In genomic region chr6:39560915-39561314, GRCh38 we compare ENCODE assay signal across 7 cellular contexts.
"Had no signal": no experiment of that assay in that cellular context is flagged by ENCODE, and none has a peak within 500 bp of the region (broad histone marks: within the 10 kb centered on the region; RNA-seq: fewer than 3 reads in every experiment).

No MANE protein-coding gene starts in this region.

- H3K4me3 Mint-ChIP-seq: H9 had no signal

- H3K4me3 ChIP-seq: GM23248, K562 had no signal

- H3K27ac ChIP-seq: GM23248 had no signal

- H3K9me3 Mint-ChIP-seq: H9 had no signal

- DNase-seq: GOT3, H9, HCEC 1CT, IMR-90, KG1 had no signal

- H3K9ac ChIP-seq: GM23248 had no signal

- H3K27ac Mint-ChIP-seq: H9 had no signal

- H2AFZ ChIP-seq: GM23248 had no signal
